In genomic region chr1:156053770-156054499, GRCh38 we compare ENCODE assay signal across 8 cellular contexts. TPM values are rescaled to one million over a fixed set of nuclear protein-coding genes. Genes with fewer than 3 reads are reported as not detected.
DNase-seq lines count a peak whose midpoint lies in the region; ATAC-seq and TF ChIP-seq lines count a peak whose summit lies in the region.

UBQLN4 (minus strand) TSS chr1:156053798; CDS start chr1:156053701, 97 bp downstream.

- TF ChIP-seq CTCF in foreskin keratinocyte (conservative IDR thresholded peaks at IDR 0.05) (peak; percentile 58), subcutaneous adipose tissue (IDR thresholded peaks at IDR 0.05; ENCODE audit: low read depth) (no peak)

- H3K27ac ChIP-seq in SJCRH30 (peak within 1 kb of the TSS; percentile 94), foreskin keratinocyte (peak within 1 kb of the TSS; percentile 84), neuronal stem cell (replicated peaks; ENCODE audit: low read length) (peak within 1 kb of the TSS; percentile 99)

- peak within 1 kb of the TSS; percentile 86 for H3K9ac ChIP-seq in neuronal stem cell (ENCODE audit: low read depth, low read length, poor library complexity)

- peak within 1 kb of the TSS; percentile 81 for H3K4ac ChIP-seq in neuronal stem cell (ENCODE audit: low read length)

- H4K91ac ChIP-seq in neuronal stem cell (ENCODE audit: low read depth, low read length, poor library complexity) = no peak within 1 kb of the TSS

- DNase-seq in Caki2 (ENCODE audit: low read depth) = peak; percentile 49
- peak; percentile 76 for DNase-seq in LHCN-M2 (ENCODE audit: low read depth)
- peak; percentile 87 to 91 for DNase-seq in SJCRH30
- peak; percentile 84 for DNase-seq in activated gamma-delta T cell treated with Interleukin-2 at 50 U/mL for 16 hours
- peak; percentile 23 to 49 for DNase-seq in foreskin keratinocyte
- peak; percentile 87 for DNase-seq in neuronal stem cell (ENCODE audit: low spot score)

- no CpG with 5 or more reads among the region's 49 CpGs for WGBS in neuronal stem cell (ENCODE audit: extremely low coverage in 2 of 2, insufficient read length in 2 of 2, insufficient replicate concordance in 1 of 2), 2 donors

- peak within 1 kb of the TSS; percentile 67 for H2BK15ac ChIP-seq in neuronal stem cell (ENCODE audit: low read length)

- ATAC-seq in GM21529 (IDR thresholded peaks at IDR 0.05; ENCODE audit: unreplicated experiment) (peak; percentile 50), foreskin keratinocyte (peak; percentile 51)

- no peak within 1 kb of the TSS for H2BK12ac ChIP-seq in neuronal stem cell (ENCODE audit: low read length)

- H3K14ac ChIP-seq in neuronal stem cell (ENCODE audit: low read length) = no peak within 1 kb of the TSS

- H2BK5ac ChIP-seq in neuronal stem cell (ENCODE audit: low read length) = peak within 1 kb of the TSS; percentile 98

- H3K4me3 ChIP-seq in SJCRH30 (peak within 1 kb of the TSS; percentile 77), neuronal stem cell (ENCODE audit: low read length in 2 of 2) (peak within 1 kb of the TSS; percentile 92 to 100)

- H3K18ac ChIP-seq in neuronal stem cell (ENCODE audit: low read length) = peak within 1 kb of the TSS; percentile 96

- peak within 1 kb of the TSS; percentile 87 for H3K4me2 ChIP-seq in neuronal stem cell (ENCODE audit: insufficient read depth, low read length, poor library complexity, severe bottlenecking)

- no peaks in the 10 kb centered on the region for H3K27me3 ChIP-seq in SJCRH30
- H3K27me3 ChIP-seq in foreskin keratinocyte = no peaks in the 10 kb centered on the region
- H3K27me3 ChIP-seq in neuronal stem cell (ENCODE audit: control insufficient read depth in 3 of 3, insufficient read depth in 3 of 3, low read depth in 1 of 3, low read length in 3 of 3) = no peaks in the 10 kb centered on the region

- peaks cover 5% of the 10 kb centered on the region; the same call in 1 of the 2 replicates for H3K36me3 ChIP-seq in SJCRH30
- peaks cover 22 to 56% of the 10 kb centered on the region in 2 donors for H3K36me3 ChIP-seq in neuronal stem cell (replicated peaks in 1 of 2; ENCODE audit: control insufficient read depth in 2 of 2, insufficient read depth in 2 of 2, low read length in 2 of 2)

- H3K4me1 ChIP-seq in SJCRH30 (peaks cover 5% of the 10 kb centered on the region; the same call in 1 of the 2 replicates), foreskin keratinocyte (no peaks in the 10 kb centered on the region), neuronal stem cell (ENCODE audit: control insufficient read depth in 2 of 2, insufficient read depth in 1 of 2, low read depth in 1 of 2, low read length in 2 of 2) (peaks cover 4 to 7% of the 10 kb centered on the region in 2 donors)

- H2AK5ac ChIP-seq in neuronal stem cell (ENCODE audit: low read depth, low read length) = peak within 1 kb of the TSS; percentile 78

- H2BK120ac ChIP-seq in neuronal stem cell (ENCODE audit: low read depth, low read length) = peak within 1 kb of the TSS; percentile 93

- H3K23ac ChIP-seq in neuronal stem cell (ENCODE audit: low read depth, low read length, poor library complexity) = peak within 1 kb of the TSS; percentile 62

- H2AFZ ChIP-seq in neuronal stem cell (ENCODE audit: low read length) = peak within 1 kb of the TSS; percentile 100

- in situ Hi-C loops in Caki2 (cut with HindIII; ENCODE audit: low pct_unique_long_range_greater_than_20kb, low sequenced_read_pairs) = no loop called here

- peaks cover 10% of the 10 kb centered on the region for H3K79me1 ChIP-seq in neuronal stem cell (ENCODE audit: low read depth, low read length)

- H4K8ac ChIP-seq in neuronal stem cell (ENCODE audit: low read depth, low read length) = no peak within 1 kb of the TSS

- no peaks in the 10 kb centered on the region for H3K9me3 ChIP-seq in SJCRH30 (replicated peaks)
- no peaks in the 10 kb centered on the region for H3K9me3 ChIP-seq in neuronal stem cell (replicated peaks in 1 of 2; ENCODE audit: control insufficient read depth in 2 of 2, insufficient read depth in 1 of 2, low read depth in 1 of 2, low read length in 2 of 2)

RNA-seq across cellular contexts. Expression of gene UBQLN4, which starts in this region (rescaled TPM):
- total RNA-seq in Caki2 (2014; rRNA removed; shearing (Covaris generic); ENCODE audit: low replicate concordance) = 12.4 and 36.6 TPM in 2 replicates
- total RNA-seq in LHCN-M2 (2014; rRNA removed) (34.1 and 37.7 TPM in 2 replicates), foreskin keratinocyte (32.0 and 33.0 TPM in 2 replicates), subcutaneous adipose tissue (10 to 100 TPM; 15.1 to 16.5 (median 16.2) TPM)
- polyA plus RNA-seq in LHCN-M2 (2012) = 28.4 TPM
- total RNA-seq in SJCRH30 (2014; rRNA removed; shearing (Covaris generic)) = 34.4 and 36.5 TPM in 2 replicates
- 23.5 and 25.7 TPM in 2 replicates for polyA plus RNA-seq in foreskin keratinocyte
- polyA plus RNA-seq in neuronal stem cell (2013, experiment 1 of 2) = 54.3 TPM
- polyA plus RNA-seq in neuronal stem cell (2013, experiment 2 of 2) = 51.2 TPM

Comparison
In these comparisons a context has a peak if more than half of its experiments do, and no peak if none do; other contexts are left out.
1. Peak in every context shown above with its lines: DNase-seq, ATAC-seq, H3K4me3 ChIP-seq and H3K27ac ChIP-seq.
2. DNase-seq: peak in every context shown above with its lines; median percentile 89 in SJCRH30; 87 in neuronal stem cell; 84 in activated gamma-delta T cell treated with Interleukin-2 at 50 U/mL for 16 hours; 76 in LHCN-M2; 49 in Caki2; 36 in foreskin keratinocyte.